ENCODE assay signal across 14 cellular contexts in genomic region chr18:63297678-63298392, GRCh38. TPM values are rescaled to one million over a fixed set of nuclear protein-coding genes. Genes with fewer than 3 reads are reported as not detected.
DNase-seq lines count a peak whose midpoint lies in the region; ATAC-seq and TF ChIP-seq lines count a peak whose summit lies in the region.
"Had no signal": no experiment of that assay in that cellular context is flagged by ENCODE, and none has a peak within 500 bp of the region (broad histone marks: within the 10 kb centered on the region; RNA-seq: fewer than 3 reads in every experiment).

No MANE protein-coding gene starts in this region.

- H3K27me3 Mint-ChIP-seq in CD4-positive, alpha-beta T cell, result no peaks in the 10 kb centered on the region
- H3K27me3 Mint-ChIP-seq in GM23338 (ENCODE audit: insufficient read depth, low read depth, poor library complexity), result peaks cover 3% of the 10 kb centered on the region

- ATAC-seq in CD4-positive, alpha-beta T cell (ENCODE audit: poor library complexity), result no peak
- ATAC-seq in GM23338 (peak; percentile 50; the same call in 2 of the 3 replicates), GM19035 (IDR thresholded peaks at IDR 0.05; ENCODE audit: unreplicated experiment) (no peak)

- H3K9me3 ChIP-seq in CD4-positive, alpha-beta T cell (ENCODE audit: control insufficient read depth, low read length), result no peaks in the 10 kb centered on the region
- no peaks in the 10 kb centered on the region for H3K9me3 ChIP-seq in effector memory CD4-positive, alpha-beta T cell (ENCODE audit: control insufficient read depth, low read length)
- no peaks in the 10 kb centered on the region for H3K9me3 ChIP-seq in neural cell (ENCODE audit: low read length)
- H3K9me3 ChIP-seq: ascending aorta, prostate gland had no signal

- H3K79me2 ChIP-seq in GM23338 (replicated peaks; ENCODE audit: insufficient read depth) (no peaks in the 10 kb centered on the region), neural cell (replicated peaks; ENCODE audit: insufficient read depth, low read length) (no peaks in the 10 kb centered on the region)

- CTCF ChIA-PET in CD4-positive, alpha-beta T cell (lab: Charles Lee), result interaction anchor here (2.3 kb wide), 1 partner anchor 20 kb away, joined by 10 read pairs; no protein-coding TSS in a partner anchor

- no peak for TF ChIP-seq EP300 in neural cell (conservative IDR thresholded peaks at IDR 0.05; ENCODE audit: poor library complexity, severe bottlenecking)

- H3F3A ChIP-seq in GM23338 (replicated peaks; ENCODE audit: low read depth), result no peaks in the 10 kb centered on the region
- H3F3A ChIP-seq in neural cell (ENCODE audit: insufficient read depth, low read length, poor library complexity, severe bottlenecking), result no peaks in the 10 kb centered on the region

- no peak overlapping the region for H3K4me3 Mint-ChIP-seq in CD4-positive, alpha-beta T cell
- H3K4me3 Mint-ChIP-seq in GM23338, result no peak overlapping the region

- no peaks in the 10 kb centered on the region for H3K27me3 ChIP-seq in CD4-positive, alpha-beta T cell (ENCODE audit: control insufficient read depth, insufficient read depth, low read length)
- H3K27me3 ChIP-seq in GM23338 (ENCODE audit: insufficient read depth), result no peaks in the 10 kb centered on the region
- H3K27me3 ChIP-seq in effector memory CD4-positive, alpha-beta T cell (replicated peaks; ENCODE audit: control insufficient read depth, insufficient read depth, low read length, poor library complexity, severe bottlenecking), result no peaks in the 10 kb centered on the region
- no peaks in the 10 kb centered on the region for H3K27me3 ChIP-seq in neural cell (ENCODE audit: insufficient read depth, low read depth, low read length)
- H3K27me3 ChIP-seq: ascending aorta had no signal

- H4K20me1 ChIP-seq in GM23338 (replicated peaks; ENCODE audit: insufficient read depth) (no peaks in the 10 kb centered on the region), neural cell (ENCODE audit: insufficient read depth) (no peaks in the 10 kb centered on the region)

- H3K4me2 ChIP-seq in GM23338, result peak overlapping the region; percentile 65; the same call in 1 of the 2 replicates
- H3K4me2 ChIP-seq in neural cell (ENCODE audit: low read length), result no peak overlapping the region

- H3K4me1 ChIP-seq in GM23338 (ENCODE audit: insufficient read depth), result peaks cover 14% of the 10 kb centered on the region
- peaks cover 62% of the 10 kb centered on the region for H3K4me1 ChIP-seq in effector memory CD4-positive, alpha-beta T cell (ENCODE audit: control insufficient read depth, insufficient read depth, low read length, poor library complexity, severe bottlenecking)
- H3K4me1 ChIP-seq: prostate gland had no signal

- H2AFZ ChIP-seq in GM23338 (peak overlapping the region; percentile 43; the same call in 1 of the 2 replicates), neural cell (ENCODE audit: low read depth, low read length) (no peak overlapping the region)

- H3K27ac Mint-ChIP-seq in CD4-positive, alpha-beta T cell, result peak overlapping the region; percentile 94
- peak overlapping the region; percentile 57; the same call in 1 of the 2 replicates for H3K27ac Mint-ChIP-seq in GM23338

- no peak for TF ChIP-seq CTCF in CD4-positive, alpha-beta T cell (IDR thresholded peaks at IDR 0.05)
- no peak for TF ChIP-seq CTCF in GM23338 (conservative IDR thresholded peaks at IDR 0.05; ENCODE audit: low read depth in 2 of 2)
- no peak for TF ChIP-seq CTCF in neural cell (IDR thresholded peaks at IDR 0.05; ENCODE audit: poor library complexity, severe bottlenecking)

- DNase-seq in CD4-positive, alpha-beta T cell, result no peak
- peak; percentile 11 for DNase-seq in GM23338 (ENCODE audit: low spot score)
- no peak for DNase-seq in effector memory CD4-positive, alpha-beta T cell
- DNase-seq in SHP77 treated with DMSO at 0.1 percent for 48 hours (lab: John Stamatoyannopoulos, UW), result no peak
- no peak for DNase-seq in HuH-7 (ENCODE audit: low spot score)
- DNase-seq: GDM1, H7, NCI-H1930, NCI-H82 had no signal

- TF ChIP-seq RAD21 in neural cell (conservative IDR thresholded peaks at IDR 0.05), result no peak

- no peaks in the 10 kb centered on the region for H3K9me2 ChIP-seq in GM23338 (ENCODE audit: insufficient read depth)
- no peaks in the 10 kb centered on the region for H3K9me2 ChIP-seq in neural cell (ENCODE audit: insufficient read depth, low read length)

- no peak overlapping the region for H3K4me3 ChIP-seq in GM23338
- H3K4me3 ChIP-seq in effector memory CD4-positive, alpha-beta T cell (ENCODE audit: insufficient read depth, low read depth, low read length, poor library complexity, severe bottlenecking), result no peak overlapping the region
- peak overlapping the region; percentile 36 for H3K4me3 ChIP-seq in neural cell (ENCODE audit: low read length)
- H3K4me3 ChIP-seq: ascending aorta, prostate gland had no signal

- H3K9me3 Mint-ChIP-seq in CD4-positive, alpha-beta T cell, result no peaks in the 10 kb centered on the region
- H3K9me3 Mint-ChIP-seq in GM23338, result no peaks in the 10 kb centered on the region

- POLR2A ChIA-PET in CD4-positive, alpha-beta T cell (lab: Charles Lee), result interaction anchor here (0.9 to 2.8 kb wide), 8 partner anchors 10 to 166 kb away, joined by 3 to 31 read pairs (median 8); partner anchors contain the start of genes BCL2 and VPS4B

- intact Hi-C loops in CD4-positive, alpha-beta T cell (cut with DNase I, micrococcal nuclease), result no loop called here

- H3K27ac ChIP-seq in CD4-positive, alpha-beta T cell (ENCODE audit: low read depth, low read length), result peak overlapping the region; percentile 27
- H3K27ac ChIP-seq in GM23338 (ENCODE audit: low read depth) (no peak overlapping the region), neural cell (ENCODE audit: low read length) (peak overlapping the region; percentile 22)
- peak overlapping the region; percentile 33 for H3K27ac ChIP-seq in effector memory CD4-positive, alpha-beta T cell (ENCODE audit: insufficient read depth, low read length, poor library complexity, severe bottlenecking)
- H3K27ac ChIP-seq: prostate gland, RWPE1 had no signal

- no peak overlapping the region for H3K9ac ChIP-seq in neural cell (ENCODE audit: low read length)

- peaks cover 69% of the 10 kb centered on the region for H3K36me3 Mint-ChIP-seq in CD4-positive, alpha-beta T cell (ENCODE audit: low read depth)
- no peaks in the 10 kb centered on the region for H3K36me3 Mint-ChIP-seq in GM23338 (ENCODE audit: low read depth)

- H3K36me3 ChIP-seq in GM23338 (ENCODE audit: insufficient read depth), result no peaks in the 10 kb centered on the region
- peaks cover 34% of the 10 kb centered on the region for H3K36me3 ChIP-seq in effector memory CD4-positive, alpha-beta T cell (ENCODE audit: control insufficient read depth, insufficient read depth, low read length)
- H3K36me3 ChIP-seq in neural cell (ENCODE audit: insufficient read depth, low read length), result no peaks in the 10 kb centered on the region
- H3K36me3 ChIP-seq: ascending aorta, prostate gland had no signal

- peaks cover 57% of the 10 kb centered on the region for H3K4me1 Mint-ChIP-seq in CD4-positive, alpha-beta T cell (ENCODE audit: low read depth)
- H3K4me1 Mint-ChIP-seq in GM23338, result peaks cover 24% of the 10 kb centered on the region

TF ChIP-seq in GM23338, 12 proteins besides CTCF, POLR2A, EP300 and RAD21 (continues in another document):
- no peak for TF ChIP-seq JUNB (IDR thresholded peaks at IDR 0.05; ENCODE audit: unreplicated experiment)
- no peak for TF ChIP-seq ZNF114 (CRISPR knock-in tag; IDR thresholded peaks at IDR 0.05)
- TF ChIP-seq ETS1 (IDR thresholded peaks at IDR 0.05), result no peak
- TF ChIP-seq EZH2 (IDR thresholded peaks at IDR 0.05; ENCODE audit: low read depth, unreplicated experiment), result no peak
- TF ChIP-seq EZH2phosphoT487 (IDR thresholded peaks at IDR 0.05; ENCODE audit: unreplicated experiment), result no peak
- TF ChIP-seq ZNF331 (CRISPR knock-in tag; IDR thresholded peaks at IDR 0.05; ENCODE audit: low read depth), result no peak
- no peak for TF ChIP-seq POLR2AphosphoS5 (IDR thresholded peaks at IDR 0.05; ENCODE audit: low read depth)
- no peak for TF ChIP-seq CREB1 (CRISPR knock-in tag; IDR thresholded peaks at IDR 0.05; ENCODE audit: low read depth)

TF ChIP-seq in neural cell, 6 proteins besides CTCF, POLR2A, EP300 and RAD21:
- TF ChIP-seq POLR2AphosphoS5 (IDR thresholded peaks at IDR 0.05), result no peak
- no peak for TF ChIP-seq MXI1 (conservative IDR thresholded peaks at IDR 0.05; ENCODE audit: poor library complexity, severe bottlenecking)
- no peak for TF ChIP-seq SMC3 (conservative IDR thresholded peaks at IDR 0.05; ENCODE audit: poor library complexity)
- TF ChIP-seq REST (IDR thresholded peaks at IDR 0.05; ENCODE audit: borderline replicate concordance), result no peak
- TF ChIP-seq EZH2 (IDR thresholded peaks at IDR 0.05; ENCODE audit: borderline replicate concordance, insufficient read depth, low read length, poor library complexity, severe bottlenecking), result no peak

RNA-seq across cellular contexts. Expression of gene BCL2, which starts 21.7 kb away (rescaled TPM):
- total RNA-seq in CD4-positive, alpha-beta T cell, result 10 to 100 TPM; 40.1 to 40.3 TPM
- 4.0 and 7.3 TPM in 2 replicates for total RNA-seq in GM23338 (2014; rRNA removed; shearing (Covaris generic))
- polyA plus RNA-seq in GM23338 (2016; fragmentation: Nextera tagmentation; extraction: Ambion mirVana) (1.1 and 1.2 TPM in 2 replicates), neural cell (2.9 and 3.4 TPM in 2 replicates)
- polyA minus RNA-seq in neural cell, result 10.5 and 11.3 TPM in 2 replicates
